1 cellular context compared by ENCODE assay signal in genomic region chr9:950139-950538, GRCh38.
TF ChIP-seq lines count a peak whose summit lies in the region.

No MANE protein-coding gene starts in this region.

TF ChIP-seq in GM23338, 12 proteins besides CTCF, POLR2A, EP300 and RAD21 (continued from another document):
- TF ChIP-seq ZNF462 (CRISPR knock-in tag; IDR thresholded peaks at IDR 0.05) (no peak), ZNF114 (CRISPR knock-in tag; IDR thresholded peaks at IDR 0.05) (no peak), STAT1 (IDR thresholded peaks at IDR 0.05; ENCODE audit: unreplicated experiment) (no peak), ZNF331 (CRISPR knock-in tag; IDR thresholded peaks at IDR 0.05; ENCODE audit: low read depth) (no peak), NANOG (IDR thresholded peaks at IDR 0.05; ENCODE audit: borderline replicate concordance) (no peak), CREB1 (CRISPR knock-in tag; IDR thresholded peaks at IDR 0.05; ENCODE audit: low read depth) (no peak), EZH2phosphoT487 (IDR thresholded peaks at IDR 0.05; ENCODE audit: unreplicated experiment) (no peak), REST (IDR thresholded peaks at IDR 0.05; ENCODE audit: unreplicated experiment) (no peak), POLR2AphosphoS5 (IDR thresholded peaks at IDR 0.05; ENCODE audit: low read depth) (no peak), EZH2 (IDR thresholded peaks at IDR 0.05; ENCODE audit: low read depth, unreplicated experiment) (no peak), ETS1 (IDR thresholded peaks at IDR 0.05) (no peak)
TF ChIP-seq in GM23338: peak in this region for 0.
